ENCODE assay signal across 10 cellular contexts in the genomic region with DNA sequence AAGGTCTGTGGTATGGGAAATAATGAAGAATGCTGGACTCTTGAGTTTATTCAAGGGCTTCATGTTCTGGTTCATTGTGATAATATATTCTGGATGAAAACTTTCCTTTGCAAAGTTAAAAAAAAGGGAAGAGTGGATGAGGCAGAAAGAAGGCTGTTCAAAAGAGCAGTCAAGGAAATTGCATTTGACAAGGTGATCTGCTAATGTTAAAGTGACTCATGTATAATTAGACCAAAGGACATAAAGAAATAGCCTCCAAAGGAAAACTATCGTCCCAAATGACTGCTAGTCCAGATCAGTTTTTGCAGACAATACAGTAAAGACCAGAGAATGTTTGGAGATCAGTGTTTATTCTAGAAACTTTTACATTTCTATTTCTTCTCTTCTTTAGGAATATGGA. TPM values are rescaled to one million over a fixed set of nuclear protein-coding genes. Genes with fewer than 3 reads are reported as not detected.
"Had no signal": no experiment of that assay in that cellular context is flagged by ENCODE, and none has a peak within 500 bp of the region (broad histone marks: within the 10 kb centered on the region; RNA-seq: fewer than 3 reads in every experiment).

No MANE protein-coding gene starts in this region.

- H2AFZ ChIP-seq: GM23338 had no signal

- H3K4me2 ChIP-seq: GM23338 had no signal

- DNase-seq: H9, HCEC 1CT, IMR-90, KG1 had no signal

- H3K4me3 ChIP-seq: GM23338, K562 had no signal

- ATAC-seq: GM23338, K562 had no signal

- FAIRE-seq: H1, H54, HTR-8/SVneo, K562 had no signal

RNA-seq across cellular contexts. Expression of gene TMEM108, which starts 9.8 kb away (rescaled TPM):
- total RNA-seq: HT-29 had no signal
